ENCODE assay signal across 25 cellular contexts in the genomic region with DNA sequence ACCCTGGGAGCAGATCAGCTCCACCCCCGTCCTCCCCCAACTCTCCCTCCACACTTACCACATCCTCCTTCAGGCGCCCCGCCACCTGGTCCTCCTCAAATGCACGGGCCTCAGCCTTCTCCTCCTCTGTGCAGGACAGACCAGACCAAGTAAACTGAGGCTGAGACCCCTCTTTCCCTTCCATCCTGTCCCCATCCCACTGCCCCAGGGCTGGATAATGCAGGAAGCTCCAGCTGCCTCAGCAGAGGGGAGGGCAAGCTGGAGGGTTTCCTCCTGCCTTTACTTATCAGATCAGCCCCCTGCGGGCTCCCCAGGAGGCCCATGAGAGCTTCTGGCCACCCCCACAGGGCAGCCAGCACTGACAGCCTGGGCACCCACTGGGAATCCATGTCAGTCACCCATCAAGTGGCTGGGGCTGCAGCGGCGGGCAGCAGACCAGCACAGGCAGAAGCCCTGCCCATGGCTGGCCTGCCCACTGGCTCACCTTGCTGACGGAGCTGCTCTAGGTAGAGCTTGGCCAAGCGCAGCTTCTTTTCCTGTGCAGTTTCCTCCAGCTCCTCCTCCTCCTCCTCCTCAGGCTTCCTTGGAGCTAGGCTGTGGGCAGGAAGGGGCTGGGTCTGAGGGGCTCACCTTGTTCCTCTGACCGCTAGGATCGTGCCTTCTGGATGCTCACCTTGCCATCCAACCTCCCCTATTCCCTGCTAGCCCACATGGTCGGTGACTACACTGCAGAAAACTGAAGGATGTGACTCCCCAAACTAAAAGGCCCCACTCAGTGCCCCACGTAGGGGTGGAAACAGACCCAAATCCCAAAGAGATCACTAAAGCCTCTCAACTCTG. TPM values are rescaled to one million over a fixed set of nuclear protein-coding genes. Genes with fewer than 3 reads are reported as not detected.
DNase-seq lines count a peak whose midpoint lies in the region; ATAC-seq and TF ChIP-seq lines count a peak whose summit lies in the region.
"Had no signal": no experiment of that assay in that cellular context is flagged by ENCODE, and none has a peak within 500 bp of the region (broad histone marks: within the 10 kb centered on the region; RNA-seq: fewer than 3 reads in every experiment).

No MANE protein-coding gene starts in this region.

- H3K27me3 Mint-ChIP-seq in activated CD4-positive, alpha-beta memory T cell treated with anti-CD3 and anti-CD28 coated beads, Interleukin-2, amount 10 ng/mL, durations not matched to agents 7 days and 5 days, result no peaks in the 10 kb centered on the region
- no peaks in the 10 kb centered on the region for H3K27me3 Mint-ChIP-seq in activated CD4-positive, alpha-beta memory T cell treated with anti-CD3 and anti-CD28 coated beads for 36 hours
- peaks cover 8% of the 10 kb centered on the region for H3K27me3 Mint-ChIP-seq in glutamatergic neuron (ENCODE audit: unreplicated experiment)
- H3K27me3 Mint-ChIP-seq: CD4-positive, alpha-beta memory T cell had no signal

- no peak overlapping the region for H3K27ac ChIP-seq in psoas muscle
- H3K27ac ChIP-seq: 22Rv1, lower lobe of right lung, tibial artery had no signal

- H3K9me3 ChIP-seq in psoas muscle, result no peaks in the 10 kb centered on the region
- H3K9me3 ChIP-seq: lower lobe of right lung, tibial artery had no signal

- no peak overlapping the region for H3K27ac Mint-ChIP-seq in activated CD4-positive, alpha-beta memory T cell treated with anti-CD3 and anti-CD28 coated beads, Interleukin-2, amount 10 ng/mL, durations not matched to agents 7 days and 5 days
- no peak overlapping the region for H3K27ac Mint-ChIP-seq in activated CD4-positive, alpha-beta memory T cell treated with anti-CD3 and anti-CD28 coated beads for 36 hours
- peak overlapping the region; percentile 38 for H3K27ac Mint-ChIP-seq in glutamatergic neuron (ENCODE audit: unreplicated experiment)
- H3K27ac Mint-ChIP-seq: activated T-cell treated with anti-CD3 and anti-CD28 coated beads, Interleukin-2, amount 50 U/mL, for 72 hours had no signal

- H3K4me1 Mint-ChIP-seq in activated CD4-positive, alpha-beta memory T cell treated with anti-CD3 and anti-CD28 coated beads, Interleukin-2, amount 10 ng/mL, durations not matched to agents 7 days and 5 days, result peaks cover 30% of the 10 kb centered on the region
- H3K4me1 Mint-ChIP-seq in activated CD4-positive, alpha-beta memory T cell treated with anti-CD3 and anti-CD28 coated beads for 36 hours (ENCODE audit: low read depth), result peaks cover 25% of the 10 kb centered on the region
- peaks cover 6% of the 10 kb centered on the region for H3K4me1 Mint-ChIP-seq in glutamatergic neuron (ENCODE audit: low read depth, unreplicated experiment)

- H3K36me3 Mint-ChIP-seq in activated CD4-positive, alpha-beta memory T cell treated with anti-CD3 and anti-CD28 coated beads, Interleukin-2, amount 10 ng/mL, durations not matched to agents 7 days and 5 days (ENCODE audit: low read depth), result peaks cover 20% of the 10 kb centered on the region
- H3K36me3 Mint-ChIP-seq in activated CD4-positive, alpha-beta memory T cell treated with anti-CD3 and anti-CD28 coated beads for 36 hours, result peaks cover 29% of the 10 kb centered on the region
- no peaks in the 10 kb centered on the region for H3K36me3 Mint-ChIP-seq in glutamatergic neuron (ENCODE audit: unreplicated experiment)

- peaks cover 20% of the 10 kb centered on the region for H3K4me1 ChIP-seq in psoas muscle

- H3K36me3 ChIP-seq in psoas muscle (ENCODE audit: insufficient read depth in 1 of 2, low read depth in 1 of 2), result peaks cover 9 to 75% of the 10 kb centered on the region in 2 donors

- H3K9me3 Mint-ChIP-seq in activated CD4-positive, alpha-beta memory T cell treated with anti-CD3 and anti-CD28 coated beads, Interleukin-2, amount 10 ng/mL, durations not matched to agents 7 days and 5 days, result no peaks in the 10 kb centered on the region
- no peaks in the 10 kb centered on the region for H3K9me3 Mint-ChIP-seq in activated CD4-positive, alpha-beta memory T cell treated with anti-CD3 and anti-CD28 coated beads for 36 hours
- H3K9me3 Mint-ChIP-seq in glutamatergic neuron (ENCODE audit: unreplicated experiment), result peaks cover 1% of the 10 kb centered on the region
- H3K9me3 Mint-ChIP-seq: activated T-cell treated with anti-CD3 and anti-CD28 coated beads, Interleukin-2, amount 50 U/mL, for 72 hours had no signal

- TF ChIP-seq CTCF in GM13976 (IDR thresholded peaks at IDR 0.05; ENCODE audit: borderline replicate concordance, control extremely low read depth, extremely low read depth, insufficient read depth, missing control alignments), result no peak
- TF ChIP-seq CTCF in glutamatergic neuron (IDR thresholded peaks at IDR 0.05; ENCODE audit: partially characterized antibody, unreplicated experiment), result no peak
- no peak for TF ChIP-seq CTCF in psoas muscle (IDR thresholded peaks at IDR 0.05)

- no peak overlapping the region for H3K4me3 Mint-ChIP-seq in activated CD4-positive, alpha-beta memory T cell treated with anti-CD3 and anti-CD28 coated beads, Interleukin-2, amount 10 ng/mL, durations not matched to agents 7 days and 5 days
- no peak overlapping the region for H3K4me3 Mint-ChIP-seq in activated CD4-positive, alpha-beta memory T cell treated with anti-CD3 and anti-CD28 coated beads for 36 hours
- no peak overlapping the region for H3K4me3 Mint-ChIP-seq in glutamatergic neuron (ENCODE audit: unreplicated experiment)
- H3K4me3 Mint-ChIP-seq: activated T-cell treated with anti-CD3 and anti-CD28 coated beads, Interleukin-2, amount 50 U/mL, for 72 hours had no signal

- no peaks in the 10 kb centered on the region for H3K27me3 ChIP-seq in psoas muscle (ENCODE audit: insufficient read depth in 3 of 3, low read length in 2 of 3)
- H3K27me3 ChIP-seq: tibial artery had no signal

- POLR2A ChIA-PET in activated CD4-positive, alpha-beta memory T cell treated with anti-CD3 and anti-CD28 coated beads, Interleukin-2, amount 10 ng/mL, durations not matched to agents 7 days and 5 days (lab: Charles Lee), result no interaction called here
- POLR2A ChIA-PET in activated CD4-positive, alpha-beta memory T cell treated with anti-CD3 and anti-CD28 coated beads for 36 hours (lab: Charles Lee), result no interaction called here

- peak; percentile 12 for DNase-seq in activated CD4-positive, alpha-beta memory T cell treated with anti-CD3 and anti-CD28 coated beads, Interleukin-2, amount 10 ng/mL, durations not matched to agents 7 days and 5 days
- no peak for DNase-seq in activated CD4-positive, alpha-beta memory T cell treated with anti-CD3 and anti-CD28 coated beads for 36 hours
- DNase-seq in GM13976 (ENCODE audit: low spot score) (peak; percentile 18), glutamatergic neuron (no peak), psoas muscle (no peak)
- peak; percentile 16 for DNase-seq in stimulated activated CD8-positive, alpha-beta memory T cell treated with anti-CD3 and anti-CD28 coated beads, Interleukin-4, amount 100 ng/mL, for 48 hours
- DNase-seq: activated CD4-positive, alpha-beta T cell treated with anti-CD3 and anti-CD28 coated beads, Interleukin-2, amount 50 U/mL, for 48 hours; activated CD4-positive, CD25-positive, alpha-beta regulatory T cell; activated T-cell treated with anti-CD3 and anti-CD28 coated beads, Interleukin-2, amount 50 U/mL, for 72 hours; CD4-positive, alpha-beta memory T cell; lower lobe of right lung; NCI-H1436; NCI-H510A treated with DMSO at 0.1 percent for 48 hours; Right ventricle myocardium superior; stimulated activated naive CD4-positive, alpha-beta T cell treated with Interleukin-2 at 50 U/mL for 16 hours had no signal

- H3K4me3 ChIP-seq in psoas muscle, result no peak overlapping the region
- H3K4me3 ChIP-seq: K562, lower lobe of right lung, smooth muscle cell, tibial artery had no signal

- WGBS in psoas muscle, 3 donors, result 93 to 95% (median 93%) methylated on average over 13 of the region's 13 CpGs

- intact Hi-C loops in activated CD4-positive, alpha-beta memory T cell treated with anti-CD3 and anti-CD28 coated beads for 36 hours (cut with micrococcal nuclease), result no loop called here
- intact Hi-C loops in psoas muscle (cut with DNase I), result no loop called here

- ATAC-seq in psoas muscle, result no peak
- no peak for ATAC-seq in GM18858 (IDR thresholded peaks at IDR 0.05; ENCODE audit: unreplicated experiment)
- no peak for ATAC-seq in GM19023 (IDR thresholded peaks at IDR 0.05; ENCODE audit: unreplicated experiment)
- ATAC-seq: activated T-cell treated with anti-CD3 and anti-CD28 coated beads, Interleukin-2, amount 50 U/mL, for 72 hours; K562; lower lobe of right lung; PC-3 had no signal

- in situ Hi-C loops in GM13976 (cut with MboI; ENCODE audit: low sequenced_read_pairs, unreplicated experiment), result no loop called here

- CTCF ChIA-PET in activated CD4-positive, alpha-beta memory T cell treated with anti-CD3 and anti-CD28 coated beads, Interleukin-2, amount 10 ng/mL, durations not matched to agents 7 days and 5 days (lab: Charles Lee), result interaction anchor here (1.1 kb wide), 1 partner anchor 45 kb away, joined by 4 read pairs; a partner anchor contains a TSS
- CTCF ChIA-PET in activated CD4-positive, alpha-beta memory T cell treated with anti-CD3 and anti-CD28 coated beads for 36 hours (lab: Charles Lee), result no interaction called here

RNA-seq across cellular contexts. Expression of a gene that starts 3.9 kb away (rescaled TPM):
- total RNA-seq in activated CD4-positive, alpha-beta memory T cell treated with anti-CD3 and anti-CD28 coated beads, Interleukin-2, amount 10 ng/mL, durations not matched to agents 7 days and 5 days, result 10 to 100 TPM; 16.8 to 17.5 TPM
- total RNA-seq in activated CD4-positive, alpha-beta memory T cell treated with anti-CD3 and anti-CD28 coated beads for 36 hours, result 10 to 100 TPM; 32.3 to 35.4 TPM
- total RNA-seq in glutamatergic neuron (ENCODE audit: unreplicated experiment) (15.6 TPM), psoas muscle (10 to 100 TPM; 19.9 to 28.2 (median 26.3) TPM)
- 10 to 100 TPM; 32.6 to 61.4 (median 36.9) TPM for polyA plus RNA-seq in psoas muscle

RNA-seq across cellular contexts. Expression of a gene that starts 4.3 kb away (rescaled TPM):
- total RNA-seq in activated CD4-positive, alpha-beta memory T cell treated with anti-CD3 and anti-CD28 coated beads, Interleukin-2, amount 10 ng/mL, durations not matched to agents 7 days and 5 days, result 10 to 100 TPM; 13.2 to 13.9 TPM
- total RNA-seq in activated CD4-positive, alpha-beta memory T cell treated with anti-CD3 and anti-CD28 coated beads for 36 hours, result 10 to 100 TPM; 12.1 to 13.4 TPM
- total RNA-seq in glutamatergic neuron (ENCODE audit: unreplicated experiment) (3.8 TPM), psoas muscle (10 to 100 TPM in 3 of 4 donors, 1 to 10 TPM in 1; 10.0 to 15.8 (median 13.1) TPM)
- 10 to 100 TPM in 1 of 3 donors, 1 to 10 TPM in 2; 5.2 to 11.3 (median 9.9) TPM for polyA plus RNA-seq in psoas muscle

RNA-seq across cellular contexts. Expression of a gene that starts 17.4 kb away (rescaled TPM):
- total RNA-seq in activated CD4-positive, alpha-beta memory T cell treated with anti-CD3 and anti-CD28 coated beads, Interleukin-2, amount 10 ng/mL, durations not matched to agents 7 days and 5 days, result not detected
- total RNA-seq in activated CD4-positive, alpha-beta memory T cell treated with anti-CD3 and anti-CD28 coated beads for 36 hours, result not detected
- 0.44 TPM for total RNA-seq in glutamatergic neuron (ENCODE audit: unreplicated experiment)
- total RNA-seq in psoas muscle, result under 1 TPM; 0.16 to 0.65 (median 0.32) TPM
- under 1 TPM; 0.04 to 0.93 (median 0.07) TPM for polyA plus RNA-seq in psoas muscle
- total RNA-seq: CD4-positive, alpha-beta memory T cell; K562; kidney epithelial cell; lower lobe of right lung; PC-3; renal cortical epithelial cell; Right ventricle myocardium superior had no signal
- polyA plus RNA-seq: CD4-positive, alpha-beta memory T cell; K562 had no signal

RNA-seq across cellular contexts. Expression of a gene that starts 29.4 kb away (rescaled TPM):
- 10 to 100 TPM; 31.0 to 34.2 TPM for total RNA-seq in activated CD4-positive, alpha-beta memory T cell treated with anti-CD3 and anti-CD28 coated beads, Interleukin-2, amount 10 ng/mL, durations not matched to agents 7 days and 5 days
- 10 to 100 TPM; 17.3 to 19.3 TPM for total RNA-seq in activated CD4-positive, alpha-beta memory T cell treated with anti-CD3 and anti-CD28 coated beads for 36 hours
- total RNA-seq in glutamatergic neuron (ENCODE audit: unreplicated experiment) (1,577 TPM), psoas muscle (100 to 1,000 TPM; 117 to 161 (median 126) TPM)
- 100 to 1,000 TPM in 1 of 3 donors, 10 to 100 TPM in 2; 36.0 to 133 (median 60.7) TPM for polyA plus RNA-seq in psoas muscle

RNA-seq across cellular contexts. Expression of a gene that starts 34.7 kb away (rescaled TPM):
- total RNA-seq in activated CD4-positive, alpha-beta memory T cell treated with anti-CD3 and anti-CD28 coated beads, Interleukin-2, amount 10 ng/mL, durations not matched to agents 7 days and 5 days, result not detected
- not detected for total RNA-seq in activated CD4-positive, alpha-beta memory T cell treated with anti-CD3 and anti-CD28 coated beads for 36 hours
- total RNA-seq in glutamatergic neuron (ENCODE audit: unreplicated experiment), result not detected
- not detected for total RNA-seq in psoas muscle
- not detected for polyA plus RNA-seq in psoas muscle
- total RNA-seq: activated T-cell treated with anti-CD3 and anti-CD28 coated beads, Interleukin-2, amount 50 U/mL, for 72 hours; CD4-positive, alpha-beta memory T cell; cerebellum; K562; kidney epithelial cell; lower lobe of right lung; renal cortical epithelial cell; Right ventricle myocardium superior; smooth muscle cell had no signal
- polyA plus RNA-seq: CD4-positive, alpha-beta memory T cell; K562; smooth muscle cell had no signal

Comparison
In these comparisons a context has a peak if more than half of its experiments do, and no peak if none do; other contexts are left out.
1. DNase-seq: peak in activated CD4-positive, alpha-beta memory T cell treated with anti-CD3 and anti-CD28 coated beads, Interleukin-2, amount 10 ng/mL, durations not matched to agents 7 days and 5 days (single experiment), GM13976 (single experiment) and stimulated activated CD8-positive, alpha-beta memory T cell treated with anti-CD3 and anti-CD28 coated beads, Interleukin-4, amount 100 ng/mL, for 48 hours (single experiment); none in activated CD4-positive, alpha-beta memory T cell treated with anti-CD3 and anti-CD28 coated beads for 36 hours (single experiment), glutamatergic neuron (single experiment) and psoas muscle (0 of 2).